8 cellular contexts compared by ENCODE assay signal in genomic region chr1:18901952-18902522, GRCh38. TPM values are rescaled to one million over a fixed set of nuclear protein-coding genes. Genes with fewer than 3 reads are reported as not detected.
DNase-seq lines count a peak whose midpoint lies in the region; ATAC-seq and TF ChIP-seq lines count a peak whose summit lies in the region.

No MANE protein-coding gene starts in this region.

- no TSS peak for BruUV-seq in IMR-90 (replicated peaks; lab: Mats Ljungman, UMichigan)

- H3K14ac ChIP-seq in IMR-90 (replicated peaks; ENCODE audit: low read depth, low read length) = no peak overlapping the region

- CTCF ChIA-PET in IMR-90 (lab: Yijun Ruan, JAX) = interaction anchor here (3.0 kb wide), 1 partner anchor 11 kb away, joined by 14 read pairs; no protein-coding TSS in a partner anchor

- no peak overlapping the region for H3K23ac ChIP-seq in IMR-90 (ENCODE audit: low read depth, low read length)

- H3K27me3 ChIP-seq in IMR-90 (ENCODE audit: control insufficient read depth, insufficient read depth, low read length) (no peaks in the 10 kb centered on the region), iPS DF 6.9 (ENCODE audit: control insufficient read depth, insufficient read depth, low read length) (no peaks in the 10 kb centered on the region)

- H3K27ac ChIP-seq in IMR-90 (ENCODE audit: insufficient read depth, low read length) = peak overlapping the region; percentile 46; the same call in 1 of the 2 replicates
- H3K27ac ChIP-seq in iPS DF 6.9 (ENCODE audit: low read length) = no peak overlapping the region

- H3K36me3 ChIP-seq in IMR-90 (ENCODE audit: control insufficient read depth, insufficient read depth, low read length) (no peaks in the 10 kb centered on the region), iPS DF 6.9 (ENCODE audit: control insufficient read depth, insufficient read depth, low read length) (peaks cover 3% of the 10 kb centered on the region; the same call in 1 of the 2 replicates)

- H3K79me1 ChIP-seq in IMR-90 (ENCODE audit: low read depth in 1 of 2, low read length in 2 of 2) = peaks cover 0 to 10% of the 10 kb centered on the region in 2 experiments; a peak in 1 of 4 replicates

- H3K4me3 Mint-ChIP-seq in activated naive CD8-positive, alpha-beta T cell treated with anti-CD3 and anti-CD28 coated beads, Interleukin-2, amount 10 ng/mL, durations not matched to agents 7 days and 5 days = peak overlapping the region; percentile 96
- peak overlapping the region; percentile 99 to 100 for H3K4me3 Mint-ChIP-seq in stimulated activated naive B cell treated with anti-CD40 and anti-IgM and Interleukin-4, amounts not matched to agents 10 μg/mL and 1 μg/mL and 100 μg/mL, for 72 hours

- no peak for TF ChIP-seq CTCF in IMR-90 (conservative IDR thresholded peaks at IDR 0.05; ENCODE audit: low read depth, low read length)

- peak overlapping the region; percentile 74 for H3K9ac ChIP-seq in IMR-90 (ENCODE audit: low read depth, low read length)

- no peak overlapping the region for H4K91ac ChIP-seq in IMR-90 (ENCODE audit: insufficient read depth, low read depth, low read length)

- 0 out of 2 replicates have a peak overlapping the region, but pooled peaks have one; percentile 8 for H3K4ac ChIP-seq in IMR-90 (ENCODE audit: low read depth, low read length)

- DNase-seq in DMS 273 (lab: John Stamatoyannopoulos, UW; ENCODE audit: unreplicated experiment) (peak; percentile 47), DMS 273 treated with DMSO at 0.1 percent for 48 hours (lab: John Stamatoyannopoulos, UW) (no peak), IMR-90 (no peak), iPS DF 6.9 (ENCODE audit: low read depth, low spot score) (no peak), COR-L47 (lab: John Stamatoyannopoulos, UW) (no peak), NCI-H69 (lab: John Stamatoyannopoulos, UW) (no peak)
- no peak for DNase-seq in activated naive CD8-positive, alpha-beta T cell treated with anti-CD3 and anti-CD28 coated beads, Interleukin-2, amount 10 ng/mL, durations not matched to agents 7 days and 5 days
- peak; percentile 18 for DNase-seq in stimulated activated naive B cell treated with anti-CD40 and anti-IgM and Interleukin-4, amounts not matched to agents 10 μg/mL and 1 μg/mL and 100 μg/mL, for 72 hours

- POLR2A ChIA-PET in IMR-90 (lab: Charles Lee; ENCODE audit: unreplicated experiment) = no interaction called here
- POLR2A ChIA-PET in activated naive CD8-positive, alpha-beta T cell treated with anti-CD3 and anti-CD28 coated beads, Interleukin-2, amount 10 ng/mL, durations not matched to agents 7 days and 5 days (lab: Charles Lee) = interaction anchor here (1.2 to 1.5 kb wide), 5 partner anchors 18 to 173 kb away, joined by 3 to 14 read pairs (median 4); no protein-coding TSS in a partner anchor

- H2BK5ac ChIP-seq in IMR-90 (ENCODE audit: low read depth, low read length, poor library complexity, severe bottlenecking) = no peak overlapping the region

- H3K4me2 ChIP-seq in IMR-90 (ENCODE audit: low read depth, low read length) = peak overlapping the region; percentile 85

- H4K5ac ChIP-seq in IMR-90 (ENCODE audit: low read depth, low read length) = no peak overlapping the region

- no peaks in the 10 kb centered on the region for H3K36me3 Mint-ChIP-seq in activated naive CD8-positive, alpha-beta T cell treated with anti-CD3 and anti-CD28 coated beads, Interleukin-2, amount 10 ng/mL, durations not matched to agents 7 days and 5 days
- peaks cover 3 to 7% of the 10 kb centered on the region in 2 donors for H3K36me3 Mint-ChIP-seq in stimulated activated naive B cell treated with anti-CD40 and anti-IgM and Interleukin-4, amounts not matched to agents 10 μg/mL and 1 μg/mL and 100 μg/mL, for 72 hours

- H3K4me3 ChIP-seq in IMR-90 (ENCODE audit: insufficient read depth, low read depth, low read length) = peak overlapping the region; percentile 81
- H3K4me3 ChIP-seq in iPS DF 6.9 (ENCODE audit: low read length) = peak overlapping the region; percentile 85

- peak; percentile 1 for ATAC-seq in IMR-90 (ENCODE audit: low read depth)
- no peak for ATAC-seq in activated naive CD8-positive, alpha-beta T cell treated with anti-CD3 and anti-CD28 coated beads, Interleukin-2, amount 10 ng/mL, durations not matched to agents 7 days and 5 days (ENCODE audit: low read depth)
- peak; percentile 15 to 27 for ATAC-seq in stimulated activated naive B cell treated with anti-CD40 and anti-IgM and Interleukin-4, amounts not matched to agents 10 μg/mL and 1 μg/mL and 100 μg/mL, for 72 hours (replicated peaks)

- H3K9me3 Mint-ChIP-seq in activated naive CD8-positive, alpha-beta T cell treated with anti-CD3 and anti-CD28 coated beads, Interleukin-2, amount 10 ng/mL, durations not matched to agents 7 days and 5 days = no peaks in the 10 kb centered on the region
- H3K9me3 Mint-ChIP-seq in stimulated activated naive B cell treated with anti-CD40 and anti-IgM and Interleukin-4, amounts not matched to agents 10 μg/mL and 1 μg/mL and 100 μg/mL, for 72 hours = no peaks in the 10 kb centered on the region

- intact Hi-C loops in IMR-90 (cut with micrococcal nuclease) = no loop called here

- H3K4me1 ChIP-seq in IMR-90 (ENCODE audit: control insufficient read depth, insufficient read depth, low read length) = peaks cover 2% of the 10 kb centered on the region
- no peaks in the 10 kb centered on the region for H3K4me1 ChIP-seq in iPS DF 6.9 (ENCODE audit: control insufficient read depth, insufficient read depth, low read length)

- H4K8ac ChIP-seq in IMR-90 (ENCODE audit: low read depth in 2 of 2, low read length in 2 of 2) = no peak overlapping the region; a peak in 2 of 4 replicates

- peak overlapping the region; percentile 97 for H2AFZ ChIP-seq in IMR-90 (replicated peaks; ENCODE audit: low read length, poor library complexity)

- H3K4me1 Mint-ChIP-seq in activated naive CD8-positive, alpha-beta T cell treated with anti-CD3 and anti-CD28 coated beads, Interleukin-2, amount 10 ng/mL, durations not matched to agents 7 days and 5 days = peaks cover 22% of the 10 kb centered on the region
- H3K4me1 Mint-ChIP-seq in stimulated activated naive B cell treated with anti-CD40 and anti-IgM and Interleukin-4, amounts not matched to agents 10 μg/mL and 1 μg/mL and 100 μg/mL, for 72 hours = peaks cover 13 to 36% of the 10 kb centered on the region in 2 donors

- TF ChIP-seq RAD21 in IMR-90 (IDR thresholded peaks at IDR 0.05; ENCODE audit: low read length) = no peak

- no peak overlapping the region for H2BK20ac ChIP-seq in IMR-90 (ENCODE audit: low read depth, low read length)

- H2AK9ac ChIP-seq in IMR-90 (replicated peaks; ENCODE audit: low read depth, low read length, poor library complexity) = peak overlapping the region; percentile 66

- in situ Hi-C loops in IMR-90 (cut with MboI; ENCODE audit: low sequenced_read_pairs) = no loop called here

- no peak overlapping the region for H3K18ac ChIP-seq in IMR-90 (ENCODE audit: low read depth, low read length)

- H2BK120ac ChIP-seq in IMR-90 (ENCODE audit: low read depth, low read length) = no peak overlapping the region

- 0% methylated on average over 14 of the region's 44 CpGs; no CpG with 5 or more reads in 1 of the 2 experiments for WGBS in IMR-90 (ENCODE audit: extremely low coverage in 2 of 2, insufficient read length in 1 of 2), 2 experiments
- no CpG with 5 or more reads among the region's 44 CpGs for WGBS in iPS DF 6.9 (ENCODE audit: insufficient coverage, insufficient read length)

- peaks cover 12% of the 10 kb centered on the region for H3K27me3 Mint-ChIP-seq in activated naive CD8-positive, alpha-beta T cell treated with anti-CD3 and anti-CD28 coated beads, Interleukin-2, amount 10 ng/mL, durations not matched to agents 7 days and 5 days
- H3K27me3 Mint-ChIP-seq in stimulated activated naive B cell treated with anti-CD40 and anti-IgM and Interleukin-4, amounts not matched to agents 10 μg/mL and 1 μg/mL and 100 μg/mL, for 72 hours = no peaks in the 10 kb centered on the region

- dilution Hi-C loops in IMR-90 (cut with HindIII; ENCODE audit: low sequenced_read_pairs, unreplicated experiment) = no loop called here

- no peak overlapping the region for H3K56ac ChIP-seq in IMR-90 (ENCODE audit: extremely low read depth, insufficient read depth, low read length)

- TF ChIP-seq POLR2A in IMR-90 (IDR thresholded peaks at IDR 0.05; ENCODE audit: low read depth, low read length) = peak; percentile 65

- H3K9me1 ChIP-seq in IMR-90 (ENCODE audit: insufficient read depth, low read length) = 0 out of 2 replicates have a peak, but pooled peaks cover 5% of the 10 kb centered on the region

- 0 out of 2 replicates have a peak overlapping the region, but pooled peaks have one; percentile 24 for H2AK5ac ChIP-seq in IMR-90 (ENCODE audit: low read depth, low read length)

- H3K9me3 ChIP-seq in IMR-90 (ENCODE audit: control insufficient read depth, insufficient read depth, low read length) = no peaks in the 10 kb centered on the region
- H3K9me3 ChIP-seq in iPS DF 6.9 (ENCODE audit: control insufficient read depth, insufficient read depth, low read length) = no peaks in the 10 kb centered on the region

- H4K20me1 ChIP-seq in IMR-90 (ENCODE audit: insufficient read depth, low read length) = peaks cover under 1% of the 10 kb centered on the region; the same call in 1 of the 2 replicates

- no peak overlapping the region for H2BK15ac ChIP-seq in IMR-90 (ENCODE audit: low read depth, low read length)

- peak overlapping the region; percentile 94 for H3K27ac Mint-ChIP-seq in activated naive CD8-positive, alpha-beta T cell treated with anti-CD3 and anti-CD28 coated beads, Interleukin-2, amount 10 ng/mL, durations not matched to agents 7 days and 5 days
- H3K27ac Mint-ChIP-seq in stimulated activated naive B cell treated with anti-CD40 and anti-IgM and Interleukin-4, amounts not matched to agents 10 μg/mL and 1 μg/mL and 100 μg/mL, for 72 hours = peak overlapping the region; percentile 100

RNA-seq across cellular contexts. Expression of gene ALDH4A1, which starts 0.3 kb away (rescaled TPM):
- 8.6 TPM in 2 replicates for total RNA-seq in IMR-90 (2012; rRNA removed)
- 21.1 and 23.0 TPM in 2 replicates for polyA plus RNA-seq in IMR-90 (2012; rRNA removed)
- polyA plus RNA-seq in IMR-90 (2012; cell fraction: cytosol; rRNA removed) = 12.1 and 21.4 TPM in 2 replicates
- polyA plus RNA-seq in IMR-90 (2012; cell fraction: nucleus; rRNA removed; ENCODE audit: low replicate concordance) = 16.8 and 36.6 TPM in 2 replicates
- 1 to 10 TPM; 2.5 to 3.3 TPM for total RNA-seq in activated naive CD8-positive, alpha-beta T cell treated with anti-CD3 and anti-CD28 coated beads, Interleukin-2, amount 10 ng/mL, durations not matched to agents 7 days and 5 days

RNA-seq across cellular contexts. Expression of gene TAS1R2, which starts 42.6 kb away (rescaled TPM):
- total RNA-seq in IMR-90 (2012; rRNA removed) = not detected in 2 replicates
- polyA plus RNA-seq in IMR-90 (2012; rRNA removed) = not detected in 2 replicates
- not detected in 2 replicates for polyA plus RNA-seq in IMR-90 (2012; cell fraction: cytosol; rRNA removed)
- polyA plus RNA-seq in IMR-90 (2012; cell fraction: nucleus; rRNA removed; ENCODE audit: low replicate concordance) = not detected in 2 replicates
- total RNA-seq in activated naive CD8-positive, alpha-beta T cell treated with anti-CD3 and anti-CD28 coated beads, Interleukin-2, amount 10 ng/mL, durations not matched to agents 7 days and 5 days = not detected

RNA-seq across cellular contexts. Expression of gene IFFO2, which starts 54.4 kb away (rescaled TPM):
- 13.6 and 14.5 TPM in 2 replicates for total RNA-seq in IMR-90 (2012; rRNA removed)
- 18.1 and 18.2 TPM in 2 replicates for polyA plus RNA-seq in IMR-90 (2012; rRNA removed)
- 14.9 and 25.2 TPM in 2 replicates for polyA plus RNA-seq in IMR-90 (2012; cell fraction: cytosol; rRNA removed)
- polyA plus RNA-seq in IMR-90 (2012; cell fraction: nucleus; rRNA removed; ENCODE audit: low replicate concordance) = 20.2 and 32.8 TPM in 2 replicates
- 10 to 100 TPM; 21.6 to 21.8 TPM for total RNA-seq in activated naive CD8-positive, alpha-beta T cell treated with anti-CD3 and anti-CD28 coated beads, Interleukin-2, amount 10 ng/mL, durations not matched to agents 7 days and 5 days

Comparison
In these comparisons a context has a peak if more than half of its experiments do, and no peak if none do; other contexts are left out.
1. DNase-seq: peak in DMS 273 (single experiment) and stimulated activated naive B cell treated with anti-CD40 and anti-IgM and Interleukin-4, amounts not matched to agents 10 μg/mL and 1 μg/mL and 100 μg/mL, for 72 hours (single experiment); none in DMS 273 treated with DMSO at 0.1 percent for 48 hours (single experiment), IMR-90 (single experiment), activated naive CD8-positive, alpha-beta T cell treated with anti-CD3 and anti-CD28 coated beads, Interleukin-2, amount 10 ng/mL, durations not matched to agents 7 days and 5 days (single experiment), iPS DF 6.9 (single experiment), COR-L47 (single experiment) and NCI-H69 (single experiment).